Comparison of ENCODE assay signal across 8 cellular contexts in genomic region chr14:91257328-91258020, GRCh38. TPM values are rescaled to one million over a fixed set of nuclear protein-coding genes. Genes with fewer than 3 reads are reported as not detected.
A peak's percentile ranks its signal among the peaks of the same experiment; 100 is the strongest.
DNase-seq lines count a peak whose midpoint lies in the region; ATAC-seq and TF ChIP-seq lines count a peak whose summit lies in the region.

No MANE protein-coding gene starts in this region.

- H3K27me3 ChIP-seq in gastroesophageal sphincter: no peaks in the 10 kb centered on the region

- no peaks in the 10 kb centered on the region for H3K9me3 ChIP-seq in gastroesophageal sphincter

- DNase-seq in activated naive CD4-positive, alpha-beta T cell treated with anti-CD3 and anti-CD28 coated beads, Interleukin-2, amount 50 U/mL, for 72 hours (ENCODE audit: low spot score in 2 of 2): no peak
- no peak for DNase-seq in activated naive CD4-positive, alpha-beta T cell (lab: John Stamatoyannopoulos, UW)
- DNase-seq in SK-N-DZ (ENCODE audit: low spot score) (peak; percentile 56), middle frontal gyrus (ENCODE audit: extremely low spot score, low spot score) (no peak)

- no peak for TF ChIP-seq POLR2A in gastroesophageal sphincter (IDR thresholded peaks at IDR 0.05)

- 41 to 43% methylated on average over 1 to 8 of the region's 8 CpGs for WGBS in gastroesophageal sphincter (ENCODE audit: low coverage in 1 of 2), 2 donors

- no peaks in the 10 kb centered on the region for H3K36me3 Mint-ChIP-seq in activated naive CD4-positive, alpha-beta T cell treated with anti-CD3 and anti-CD28 coated beads, Interleukin-2, amount 50 U/mL, for 72 hours

- H3K27ac ChIP-seq in gastroesophageal sphincter: peak overlapping the region in 3 of 4 donors; percentile 46 to 65 (median 55)
- H3K27ac ChIP-seq in temporal lobe (ENCODE audit: low read depth, low read length): peak overlapping the region; percentile 57

- no peak for TF ChIP-seq CTCF in gastroesophageal sphincter (IDR thresholded peaks at IDR 0.05)

- no peak for TF ChIP-seq EP300 in gastroesophageal sphincter (IDR thresholded peaks at IDR 0.05)

- no peaks in the 10 kb centered on the region for H3K9me3 Mint-ChIP-seq in activated naive CD4-positive, alpha-beta T cell treated with anti-CD3 and anti-CD28 coated beads, Interleukin-2, amount 50 U/mL, for 72 hours

- H3K27ac Mint-ChIP-seq in activated naive CD4-positive, alpha-beta T cell treated with anti-CD3 and anti-CD28 coated beads, Interleukin-2, amount 50 U/mL, for 72 hours: peak overlapping the region in 1 of 2 donors; percentile 13

- peaks cover 0 to 35% (median 22%) of the 10 kb centered on the region in 3 donors for H3K4me1 ChIP-seq in gastroesophageal sphincter

- no peak overlapping the region for H3K4me3 ChIP-seq in gastroesophageal sphincter

- H3K36me3 ChIP-seq in gastroesophageal sphincter: no peaks in the 10 kb centered on the region

- ATAC-seq in activated naive CD4-positive, alpha-beta T cell treated with anti-CD3 and anti-CD28 coated beads, Interleukin-2, amount 50 U/mL, for 72 hours: peak; percentile 33 to 49
- ATAC-seq in gastroesophageal sphincter (no peak), HG03280 (IDR thresholded peaks at IDR 0.05; ENCODE audit: unreplicated experiment) (no peak), GM21723 (IDR thresholded peaks at IDR 0.05; ENCODE audit: unreplicated experiment) (no peak)

RNA-seq across cellular contexts. Expression of gene GPR68, which starts 13.0 kb away (rescaled TPM):
- total RNA-seq in activated naive CD4-positive, alpha-beta T cell treated with anti-CD3 and anti-CD28 coated beads, Interleukin-2, amount 50 U/mL, for 72 hours: 10 to 100 TPM in 1 of 2 donors, 1 to 10 TPM in 1; 4.6 to 12.7 TPM
- 0.07 TPM in 1 of 2 replicates, not detected in the other for polyA plus RNA-seq in SK-N-DZ (2014; cell fraction: cytosol; rRNA removed)
- polyA plus RNA-seq in SK-N-DZ (2014; cell fraction: nucleus; rRNA removed): not detected in 2 replicates
- total RNA-seq in gastroesophageal sphincter (10 to 100 TPM in 1 of 4 donors, 1 to 10 TPM in 3; 1.8 to 10.3 (median 3.0) TPM), temporal lobe (2.2 TPM)

Comparison
In these comparisons a context has a peak if more than half of its experiments do, and no peak if none do; other contexts are left out.
1. ATAC-seq: peak in activated naive CD4-positive, alpha-beta T cell treated with anti-CD3 and anti-CD28 coated beads, Interleukin-2, amount 50 U/mL, for 72 hours (2 of 2); none in gastroesophageal sphincter (single experiment), HG03280 (single experiment) and GM21723 (single experiment).